Comparison of ENCODE assay signal across 8 cellular contexts in the genomic region with DNA sequence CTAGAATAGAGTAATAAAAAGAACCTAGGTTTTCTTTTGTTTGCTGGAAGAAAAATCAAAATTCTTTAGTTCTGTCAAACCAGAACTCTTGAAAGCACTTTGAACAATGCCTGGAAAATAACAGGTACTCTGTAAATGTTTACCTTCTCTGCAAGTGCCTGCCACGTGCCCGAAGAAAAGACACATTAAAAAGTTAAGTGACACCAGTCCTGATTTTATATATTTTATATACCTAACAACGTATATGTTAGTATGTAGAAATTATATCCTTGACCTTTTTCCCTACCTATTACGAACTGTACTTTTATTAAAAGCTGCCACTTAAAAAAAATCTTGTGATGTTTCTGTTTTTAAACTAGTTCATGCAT. TPM values are rescaled to one million over a fixed set of nuclear protein-coding genes. Genes with fewer than 3 reads are reported as not detected.
DNase-seq lines count a peak whose midpoint lies in the region; ATAC-seq, FAIRE-seq and TF ChIP-seq lines count a peak whose summit lies in the region.

No MANE protein-coding gene starts in this region.

- no peak for DNase-seq in stimulated activated naive CD8-positive, alpha-beta T cell treated with anti-CD3 and anti-CD28 coated beads, Interleukin-15, Interleukin-2, amounts not matched to agents 100 U/mL and 50 U/mL, for 24 hours
- DNase-seq in astrocyte (ENCODE audit: low read depth) (no peak), aorta (no peak), amniotic stem cell (lab: John Stamatoyannopoulos, UW) (no peak), head of caudate nucleus (no peak)

- H3K36me3 Mint-ChIP-seq in stimulated activated naive CD8-positive, alpha-beta T cell treated with anti-CD3 and anti-CD28 coated beads, Interleukin-15, Interleukin-2, amounts not matched to agents 100 ng/mL and 50 ng/mL, for 24 hours (ENCODE audit: low read depth): peaks cover 29% of the 10 kb centered on the region
- H3K36me3 Mint-ChIP-seq in astrocyte (ENCODE audit: low read depth, unreplicated experiment): peaks cover 4% of the 10 kb centered on the region

- peak overlapping the region; percentile 93 for H3K4me3 ChIP-seq in astrocyte (ENCODE audit: insufficient read depth, low read depth, low read length)
- peak overlapping the region; percentile 77 for H3K4me3 ChIP-seq in mesodermal cell (ENCODE audit: extremely low read depth, insufficient read depth, low read length, poor library complexity, severe bottlenecking)
- peak overlapping the region; percentile 78 to 84 for H3K4me3 ChIP-seq in aorta (ENCODE audit: low read length in 2 of 2)

- H3K79me2 ChIP-seq in astrocyte (ENCODE audit: insufficient read depth, low read length): peaks cover 56% of the 10 kb centered on the region

- no peak for TF ChIP-seq CTCF in astrocyte (IDR thresholded peaks at IDR 0.05; ENCODE audit: insufficient read depth, low read depth, low read length)

- H3K9ac ChIP-seq in astrocyte (ENCODE audit: low read length): peak overlapping the region; percentile 99

- H3K27ac ChIP-seq in astrocyte (ENCODE audit: low read depth, low read length) (peak overlapping the region; percentile 96), mesodermal cell (ENCODE audit: low read depth, low read length, severe bottlenecking) (peak overlapping the region; percentile 97), aorta (ENCODE audit: low read depth in 1 of 2, low read length in 2 of 2) (no peak overlapping the region)

- intact Hi-C loops in aorta (cut with DNase I) (loop anchor here (2.0 to 10.0 kb wide), 2 partner anchors 20 to 90 kb away; partner anchors contain the start of gene RAB21 (in 1 of the 2)), head of caudate nucleus (cut with DNase I) (no loop called here)

- H3K9me3 ChIP-seq in astrocyte (ENCODE audit: insufficient read depth, low read depth, low read length) (no peaks in the 10 kb centered on the region), mesodermal cell (ENCODE audit: control insufficient read depth, low read length) (no peaks in the 10 kb centered on the region), aorta (ENCODE audit: control insufficient read depth, low read length) (no peaks in the 10 kb centered on the region)

- peak overlapping the region; percentile 99 for H3K27ac Mint-ChIP-seq in stimulated activated naive CD8-positive, alpha-beta T cell treated with anti-CD3 and anti-CD28 coated beads, Interleukin-15, Interleukin-2, amounts not matched to agents 100 ng/mL and 50 ng/mL, for 24 hours
- H3K27ac Mint-ChIP-seq in astrocyte (ENCODE audit: unreplicated experiment): peak overlapping the region; percentile 100

- H3K4me1 ChIP-seq in astrocyte (ENCODE audit: insufficient read depth, low read length): no peaks in the 10 kb centered on the region
- H3K4me1 ChIP-seq in mesodermal cell (ENCODE audit: control insufficient read depth, insufficient read depth, low read length, poor library complexity, severe bottlenecking): no peaks in the 10 kb centered on the region
- no peaks in the 10 kb centered on the region for H3K4me1 ChIP-seq in aorta (ENCODE audit: control insufficient read depth in 1 of 2, insufficient read depth in 2 of 2, low read length in 2 of 2)

- H4K20me1 ChIP-seq in astrocyte (ENCODE audit: insufficient read depth, low read length): peaks cover 25% of the 10 kb centered on the region

- H3K9me3 Mint-ChIP-seq in stimulated activated naive CD8-positive, alpha-beta T cell treated with anti-CD3 and anti-CD28 coated beads, Interleukin-15, Interleukin-2, amounts not matched to agents 100 ng/mL and 50 ng/mL, for 24 hours: no peaks in the 10 kb centered on the region
- H3K9me3 Mint-ChIP-seq in astrocyte (ENCODE audit: unreplicated experiment): no peaks in the 10 kb centered on the region

- FAIRE-seq in astrocyte (lab: Jason Lieb, UNC): no peak

- peaks cover 4% of the 10 kb centered on the region for H3K36me3 ChIP-seq in astrocyte (ENCODE audit: insufficient read depth, low read length)
- peaks cover 10% of the 10 kb centered on the region for H3K36me3 ChIP-seq in mesodermal cell (ENCODE audit: control insufficient read depth, insufficient read depth, low read length)
- H3K36me3 ChIP-seq in aorta (ENCODE audit: control insufficient read depth in 1 of 2, insufficient read depth in 2 of 2, low read length in 1 of 2): no peaks in the 10 kb centered on the region

- H3K4me1 Mint-ChIP-seq in stimulated activated naive CD8-positive, alpha-beta T cell treated with anti-CD3 and anti-CD28 coated beads, Interleukin-15, Interleukin-2, amounts not matched to agents 100 ng/mL and 50 ng/mL, for 24 hours (ENCODE audit: low read depth): peaks cover 33% of the 10 kb centered on the region
- H3K4me1 Mint-ChIP-seq in astrocyte (ENCODE audit: low read depth, unreplicated experiment): peaks cover 4% of the 10 kb centered on the region

- no peaks in the 10 kb centered on the region for H3K27me3 ChIP-seq in astrocyte (ENCODE audit: insufficient read depth, low read length)
- no peaks in the 10 kb centered on the region for H3K27me3 ChIP-seq in aorta (ENCODE audit: control insufficient read depth in 1 of 2, insufficient read depth in 2 of 2, low read length in 1 of 2)

- ATAC-seq in stimulated activated naive CD8-positive, alpha-beta T cell treated with anti-CD3 and anti-CD28 coated beads, Interleukin-15, Interleukin-2, amounts not matched to agents 100 U/mL and 50 U/mL, for 24 hours: no peak
- no peak for ATAC-seq in aorta (ENCODE audit: low FRiP score)
- no peak for ATAC-seq in HG02840 (IDR thresholded peaks at IDR 0.05; ENCODE audit: low FRiP score, unreplicated experiment)

- H3K4me3 Mint-ChIP-seq in stimulated activated naive CD8-positive, alpha-beta T cell treated with anti-CD3 and anti-CD28 coated beads, Interleukin-15, Interleukin-2, amounts not matched to agents 100 ng/mL and 50 ng/mL, for 24 hours: peak overlapping the region; percentile 97
- H3K4me3 Mint-ChIP-seq in astrocyte (ENCODE audit: unreplicated experiment): peak overlapping the region; percentile 99

- no peaks in the 10 kb centered on the region for H3K27me3 Mint-ChIP-seq in stimulated activated naive CD8-positive, alpha-beta T cell treated with anti-CD3 and anti-CD28 coated beads, Interleukin-15, Interleukin-2, amounts not matched to agents 100 ng/mL and 50 ng/mL, for 24 hours
- H3K27me3 Mint-ChIP-seq in astrocyte (ENCODE audit: low read depth, unreplicated experiment): no peaks in the 10 kb centered on the region

- peak overlapping the region; percentile 86 for H3K4me2 ChIP-seq in astrocyte (ENCODE audit: low read length)

- no peak overlapping the region for H2AFZ ChIP-seq in astrocyte (ENCODE audit: low read depth, low read length)

- WGBS in mesodermal cell (ENCODE audit: insufficient coverage in 2 of 2), 2 experiments: no CpG with 5 or more reads among the region's 4 CpGs
- 8 to 11% methylated on average over 4 of the region's 4 CpGs for WGBS in aorta, 2 donors

RNA-seq across cellular contexts. Expression of gene THAP2, which starts 1.0 kb away (rescaled TPM):
- 6.0 and 6.3 TPM in 2 replicates for total RNA-seq in astrocyte
- 9.4 TPM for polyA plus RNA-seq in mesodermal cell (2013, experiment 1 of 2)
- polyA plus RNA-seq in mesodermal cell (2013, experiment 2 of 2): 13.4 TPM
- 1 to 10 TPM; 4.3 to 6.0 TPM for total RNA-seq in aorta
- 1 to 10 TPM in 1 of 2 donors, under 1 TPM in 1; 1.00 to 1.5 TPM for polyA plus RNA-seq in aorta

RNA-seq across cellular contexts. Expression of gene ZFC3H1, which starts 1.4 kb away (rescaled TPM):
- total RNA-seq in astrocyte (50.9 and 51.7 TPM in 2 replicates), aorta (10 to 100 TPM; 71.7 to 95.3 TPM)
- 31.1 TPM for polyA plus RNA-seq in mesodermal cell (2013, experiment 1 of 2)
- polyA plus RNA-seq in mesodermal cell (2013, experiment 2 of 2): 37.2 TPM
- polyA plus RNA-seq in aorta: 10 to 100 TPM in 1 of 2 donors, 1 to 10 TPM in 1; 8.0 to 27.0 TPM

RNA-seq across cellular contexts. Expression of gene TMEM19, which starts 20.8 kb away (rescaled TPM):
- total RNA-seq in astrocyte (22.6 and 25.8 TPM in 2 replicates), aorta (10 to 100 TPM; 17.6 to 22.8 TPM)
- 14.4 TPM for polyA plus RNA-seq in mesodermal cell (2013, experiment 1 of 2)
- 14.6 TPM for polyA plus RNA-seq in mesodermal cell (2013, experiment 2 of 2)
- polyA plus RNA-seq in aorta: 10 to 100 TPM; 13.6 to 13.9 TPM

Comparison
In these comparisons a context has a peak if more than half of its experiments do, and no peak if none do; other contexts are left out.
1. H3K27ac ChIP-seq: peak in astrocyte (single experiment) and mesodermal cell (single experiment); none in aorta (0 of 2).
2. Peak in every context shown above with its lines, with median percentiles within 50 percentile points of each other: H3K4me3 ChIP-seq.